In genomic region chr1:79638382-79638781, GRCh38 we compare ENCODE assay signal across 13 cellular contexts.
A peak's percentile ranks its signal among the peaks of the same experiment; 100 is the strongest.
DNase-seq lines count a peak whose midpoint lies in the region; ATAC-seq and TF ChIP-seq lines count a peak whose summit lies in the region.
"Had no signal": no experiment of that assay in that cellular context is flagged by ENCODE, and none has a peak within 500 bp of the region (broad histone marks: within the 10 kb centered on the region; RNA-seq: fewer than 3 reads in every experiment).

No MANE protein-coding gene starts in this region.

- TF ChIP-seq POLR2A in GM18505 (IDR thresholded peaks at IDR 0.05; ENCODE audit: borderline replicate concordance, extremely low read depth, insufficient read depth, insufficient read length) = no peak

- H3K4me1 Mint-ChIP-seq in activated T-cell treated with anti-CD3 and anti-CD28 coated beads, Interleukin-2, amount 50 U/mL, for 4 hours (ENCODE audit: low read depth) = no peaks in the 10 kb centered on the region
- H3K4me1 Mint-ChIP-seq: activated CD4-positive, alpha-beta memory T cell treated with anti-CD3 and anti-CD28 coated beads, Interleukin-2, amount 10 ng/mL, durations not matched to agents 7 days and 5 days; activated naive CD8-positive, alpha-beta T cell treated with anti-CD3 and anti-CD28 coated beads for 36 hours had no signal

- no peaks in the 10 kb centered on the region for H3K36me3 Mint-ChIP-seq in activated T-cell treated with anti-CD3 and anti-CD28 coated beads, Interleukin-2, amount 50 U/mL, for 4 hours (ENCODE audit: insufficient read depth)
- H3K36me3 Mint-ChIP-seq: activated naive CD8-positive, alpha-beta T cell treated with anti-CD3 and anti-CD28 coated beads for 36 hours had no signal

- ATAC-seq in GM18505 (IDR thresholded peaks at IDR 0.05; ENCODE audit: unreplicated experiment) (peak; percentile 98), GM19468 (IDR thresholded peaks at IDR 0.05; ENCODE audit: extremely low read depth, unreplicated experiment) (peak; percentile 97), HG02852 (IDR thresholded peaks at IDR 0.05; ENCODE audit: unreplicated experiment) (peak; percentile 88), HG03460 (IDR thresholded peaks at IDR 0.05; ENCODE audit: unreplicated experiment) (peak; percentile 99)
- no peak for ATAC-seq in activated T-cell treated with anti-CD3 and anti-CD28 coated beads, Interleukin-2, amount 50 U/mL, for 4 hours
- ATAC-seq: right cardiac atrium had no signal

- no peaks in the 10 kb centered on the region for H3K9me3 Mint-ChIP-seq in activated T-cell treated with anti-CD3 and anti-CD28 coated beads, Interleukin-2, amount 50 U/mL, for 4 hours

- no peak for DNase-seq in NCI-H1417 treated with DMSO at 0.1 percent for 48 hours (lab: John Stamatoyannopoulos, UW)
- no peak for DNase-seq in iPS-NIHi7 (ENCODE audit: extremely low spot score)
- DNase-seq in activated T-cell treated with anti-CD3 and anti-CD28 coated beads, Interleukin-2, amount 50 U/mL, for 4 hours = no peak
- no peak for DNase-seq in NOMO-1 treated with DMSO at 0.1 percent for 48 hours (lab: John Stamatoyannopoulos, UW; ENCODE audit: unreplicated experiment)
- DNase-seq: activated CD4-positive, alpha-beta memory T cell treated with anti-CD3 and anti-CD28 coated beads, Interleukin-2, amount 10 ng/mL, durations not matched to agents 7 days and 5 days; activated naive CD8-positive, alpha-beta T cell treated with anti-CD3 and anti-CD28 coated beads for 36 hours; NCI-H2029; OCI-M1; right cardiac atrium had no signal

- no peak overlapping the region for H3K4me3 Mint-ChIP-seq in activated T-cell treated with anti-CD3 and anti-CD28 coated beads, Interleukin-2, amount 50 U/mL, for 4 hours
- H3K4me3 Mint-ChIP-seq: activated CD4-positive, alpha-beta memory T cell treated with anti-CD3 and anti-CD28 coated beads, Interleukin-2, amount 10 ng/mL, durations not matched to agents 7 days and 5 days; activated naive CD8-positive, alpha-beta T cell treated with anti-CD3 and anti-CD28 coated beads for 36 hours had no signal

- H3K27me3 Mint-ChIP-seq in activated T-cell treated with anti-CD3 and anti-CD28 coated beads, Interleukin-2, amount 50 U/mL, for 4 hours (ENCODE audit: low read depth) = no peaks in the 10 kb centered on the region
- H3K27me3 Mint-ChIP-seq: activated CD4-positive, alpha-beta memory T cell treated with anti-CD3 and anti-CD28 coated beads, Interleukin-2, amount 10 ng/mL, durations not matched to agents 7 days and 5 days; activated naive CD8-positive, alpha-beta T cell treated with anti-CD3 and anti-CD28 coated beads for 36 hours had no signal

Comparison
In these comparisons a context has a peak if more than half of its experiments do, and no peak if none do; other contexts are left out.
1. ATAC-seq: peak in GM18505 (single experiment), GM19468 (single experiment), HG02852 (single experiment) and HG03460 (single experiment); none in activated T-cell treated with anti-CD3 and anti-CD28 coated beads, Interleukin-2, amount 50 U/mL, for 4 hours (0 of 2).